ENCODE assay signal across 8 cellular contexts in the genomic region with DNA sequence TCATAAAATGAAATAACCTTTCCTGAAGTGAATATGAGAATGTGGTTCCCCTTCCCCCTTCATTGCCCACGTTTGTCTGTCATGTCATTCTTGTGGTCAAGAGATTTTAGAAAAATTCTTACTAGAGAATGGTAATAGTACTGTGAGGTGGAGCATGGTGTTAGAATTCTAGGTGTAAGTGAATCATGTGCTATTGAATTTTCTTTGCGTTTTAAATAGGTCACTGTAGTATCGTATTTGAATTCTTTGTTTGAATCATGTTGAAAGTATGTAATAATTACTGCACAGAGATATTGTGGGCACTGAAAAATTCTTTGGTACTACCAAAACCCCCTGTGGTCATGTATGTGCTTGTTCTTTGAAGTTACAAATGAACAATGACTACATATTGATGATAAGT. TPM values are rescaled to one million over a fixed set of nuclear protein-coding genes. Genes with fewer than 3 reads are reported as not detected.
DNase-seq lines count a peak whose midpoint lies in the region; ATAC-seq, FAIRE-seq and TF ChIP-seq lines count a peak whose summit lies in the region.

No MANE protein-coding gene starts in this region.

- intact Hi-C loops in Right ventricle myocardium superior (cut with DNase I) = no loop called here

- H3K27me3 ChIP-seq in bronchial epithelial cell (ENCODE audit: control insufficient read depth, insufficient read depth, low read length) = no peaks in the 10 kb centered on the region

- ATAC-seq in HG03520 (IDR thresholded peaks at IDR 0.05; ENCODE audit: unreplicated experiment) (peak; percentile 63), Right ventricle myocardium superior (ENCODE audit: poor library complexity) (no peak)

- peak; percentile 67 for DNase-seq in EH (ENCODE audit: low read depth)
- peak; percentile 53 for DNase-seq in GM20000 (ENCODE audit: low spot score)
- peak; percentile 97 for DNase-seq in bronchial epithelial cell (ENCODE audit: low read depth)
- DNase-seq in Right ventricle myocardium superior = no peak
- no peak for DNase-seq in NCI-H1105 (lab: John Stamatoyannopoulos, UW)
- no peak for DNase-seq in DMS 273 treated with DMSO at 0.1 percent for 48 hours (lab: John Stamatoyannopoulos, UW)
- no peak for DNase-seq in Kasumi-1 (lab: John Stamatoyannopoulos, UW)

- TF ChIP-seq CTCF in GM20000 (IDR thresholded peaks at IDR 0.05; ENCODE audit: extremely low read depth, missing control alignments) (no peak), bronchial epithelial cell (IDR thresholded peaks at IDR 0.05; ENCODE audit: insufficient read depth, low read length, severe bottlenecking) (no peak)

- no peaks in the 10 kb centered on the region for H3K36me3 ChIP-seq in bronchial epithelial cell (ENCODE audit: control insufficient read depth, insufficient read depth, low read length)

- H3K4me3 ChIP-seq in bronchial epithelial cell (ENCODE audit: low read depth, low read length) = no peak overlapping the region

- no peak for FAIRE-seq in bronchial epithelial cell (lab: Jason Lieb, UNC)

RNA-seq across cellular contexts. Expression of gene FUT8, which starts 49.9 kb away (rescaled TPM):
- 16.3 and 27.5 TPM in 2 replicates for total RNA-seq in bronchial epithelial cell
- total RNA-seq in Right ventricle myocardium superior = 9.9 TPM

Comparison
In these comparisons a context has a peak if more than half of its experiments do, and no peak if none do; other contexts are left out.
1. DNase-seq: peak in EH (single experiment), GM20000 (single experiment) and bronchial epithelial cell (single experiment); none in Right ventricle myocardium superior (single experiment), NCI-H1105 (single experiment), DMS 273 treated with DMSO at 0.1 percent for 48 hours (single experiment) and Kasumi-1 (0 of 2).